Comparison of ENCODE assay signal across 1 cellular context in genomic region chr2:109128466-109129355, GRCh38.
TF ChIP-seq lines count a peak whose summit lies in the region.

Gene SH3RF3 (plus strand): TSS chr2:109129205.

TF ChIP-seq in HepG2, 621 proteins besides CTCF, POLR2A, EP300 and RAD21 (continued from another document):
- no peak for TF ChIP-seq ZNF142 (CRISPR knock-in tag; IDR thresholded peaks at IDR 0.05)
